In the genomic region with DNA sequence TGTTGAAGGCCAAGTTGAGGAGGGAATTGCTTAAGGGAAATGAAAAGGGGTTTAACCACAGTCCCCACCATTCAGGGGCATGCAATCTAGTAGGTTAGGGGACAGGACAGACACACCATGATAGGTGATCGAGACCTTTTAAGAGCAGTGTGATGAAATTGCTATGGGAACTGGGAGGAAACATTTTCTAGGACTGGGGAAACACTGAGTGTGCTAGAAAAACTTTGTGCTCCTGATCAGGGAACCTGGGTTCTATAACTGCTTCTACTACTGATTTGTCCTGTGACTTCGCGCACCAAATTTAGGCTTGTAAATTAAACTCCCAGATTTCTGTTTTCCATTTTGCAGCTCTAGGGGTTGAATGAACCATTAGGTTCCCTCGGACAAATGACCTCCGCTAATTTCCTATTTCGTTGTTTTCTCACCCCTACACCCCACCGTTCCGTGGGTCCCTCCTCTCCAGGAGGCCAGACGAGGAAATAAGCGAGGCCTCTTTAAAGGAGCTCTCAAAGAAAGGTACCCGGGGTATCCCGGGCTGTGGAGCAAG, we compare ENCODE assay signal across 8 cellular contexts. TPM values are rescaled to one million over a fixed set of nuclear protein-coding genes. Genes with fewer than 3 reads are reported as not detected.
DNase-seq lines count a peak whose midpoint lies in the region; ATAC-seq and TF ChIP-seq lines count a peak whose summit lies in the region.

No MANE protein-coding gene starts in this region.

- H3K36me3 Mint-ChIP-seq in WTC11, result peaks cover 5% of the 10 kb centered on the region; the same call in 1 of the 2 replicates

- H3K27ac Mint-ChIP-seq in WTC11, result no peak overlapping the region; the same call in 1 of the 2 replicates

- H3K27me3 ChIP-seq in spleen (replicated peaks in 1 of 7), result no peaks in the 10 kb centered on the region

- H3K9me3 Mint-ChIP-seq in WTC11, result no peaks in the 10 kb centered on the region

- POLR2A ChIA-PET in WTC11 (lab: Charles Lee), result no interaction called here

- H3K36me3 ChIP-seq in spleen, result no peaks in the 10 kb centered on the region

- H3K4me1 Mint-ChIP-seq in WTC11, result peaks cover 16% of the 10 kb centered on the region

- H3K9me3 ChIP-seq in spleen, result no peaks in the 10 kb centered on the region

- peak overlapping the region; percentile 87 to 98 (median 94) for H3K4me3 ChIP-seq in spleen

- intact Hi-C loops in spleen (cut with DNase I; ENCODE audit: low total_unique reads), result loop anchor here (10.0 kb wide), 1 partner anchor 202 kb away; no protein-coding TSS in a partner anchor

- peaks cover 13% of the 10 kb centered on the region for H3K27me3 Mint-ChIP-seq in WTC11 (ENCODE audit: low read depth)

- no peak for TF ChIP-seq POLR2A in spleen (IDR thresholded peaks at IDR 0.05)

- DNase-seq in DMS114 treated with DMSO at 0.1 percent for 48 hours (lab: John Stamatoyannopoulos, UW; ENCODE audit: unreplicated experiment) (peak; percentile 43), WTC11 (ENCODE audit: low spot score) (no peak), hepatic stellate cell (ENCODE audit: low spot score) (peak; percentile 18), spleen (no peak), cerebellar nuclear complex (lab: John Stamatoyannopoulos, UW) (no peak)
- no peak for DNase-seq in NK-92 treated with Interleukin-12 subunit alpha and Interleukin-12 subunit beta, amount 100 ng/mL, for 24 hours (lab: John Stamatoyannopoulos, UW)

- TF ChIP-seq CTCF in WTC11 (IDR thresholded peaks at IDR 0.05) (no peak), spleen (IDR thresholded peaks at IDR 0.05 in 8 of 11, conservative IDR thresholded peaks at IDR 0.05 in 3 of 11) (no peak)

- H3K27ac ChIP-seq in spleen, result peak overlapping the region; percentile 53 to 88 (median 84)

- H3K4me3 Mint-ChIP-seq in WTC11, result peak overlapping the region; percentile 87

- peak; percentile 4 for ATAC-seq in HG02571 (IDR thresholded peaks at IDR 0.05; ENCODE audit: unreplicated experiment)
- ATAC-seq in WTC11, result no peak
- no peak for ATAC-seq in HG03565 (IDR thresholded peaks at IDR 0.05; ENCODE audit: unreplicated experiment)

- WGBS in spleen, 5 donors, result 2 to 17% (median 4%) methylated on average over 12 of the region's 12 CpGs

- peaks cover 4 to 40% (median 23%) of the 10 kb centered on the region in 6 donors for H3K4me1 ChIP-seq in spleen

- CTCF ChIA-PET in WTC11 (lab: Charles Lee), result interaction anchor here (0.6 to 2.5 kb wide), 5 partner anchors 56 to 265 kb away, joined by 3 to 11 read pairs (median 4); no protein-coding TSS in a partner anchor

TF ChIP-seq in WTC11, 78 proteins besides CTCF, POLR2A, EP300 and RAD21 (continues in another document):
- TF ChIP-seq ZMAT4 (CRISPR knock-in tag; IDR thresholded peaks at IDR 0.05) (no peak), ESRRA (CRISPR knock-in tag; IDR thresholded peaks at IDR 0.05; ENCODE audit: borderline replicate concordance) (no peak), E2F5 (CRISPR knock-in tag; IDR thresholded peaks at IDR 0.05) (no peak), E2F1 (CRISPR knock-in tag; IDR thresholded peaks at IDR 0.05) (no peak), HMGXB4 (CRISPR knock-in tag; IDR thresholded peaks at IDR 0.05) (no peak), ZNF671 (CRISPR knock-in tag; IDR thresholded peaks at IDR 0.05) (no peak), SOX15 (CRISPR knock-in tag; IDR thresholded peaks at IDR 0.05) (no peak), IRF2 (CRISPR knock-in tag; IDR thresholded peaks at IDR 0.05; ENCODE audit: borderline replicate concordance, low read depth) (no peak)
- TF ChIP-seq, protein P1, sequence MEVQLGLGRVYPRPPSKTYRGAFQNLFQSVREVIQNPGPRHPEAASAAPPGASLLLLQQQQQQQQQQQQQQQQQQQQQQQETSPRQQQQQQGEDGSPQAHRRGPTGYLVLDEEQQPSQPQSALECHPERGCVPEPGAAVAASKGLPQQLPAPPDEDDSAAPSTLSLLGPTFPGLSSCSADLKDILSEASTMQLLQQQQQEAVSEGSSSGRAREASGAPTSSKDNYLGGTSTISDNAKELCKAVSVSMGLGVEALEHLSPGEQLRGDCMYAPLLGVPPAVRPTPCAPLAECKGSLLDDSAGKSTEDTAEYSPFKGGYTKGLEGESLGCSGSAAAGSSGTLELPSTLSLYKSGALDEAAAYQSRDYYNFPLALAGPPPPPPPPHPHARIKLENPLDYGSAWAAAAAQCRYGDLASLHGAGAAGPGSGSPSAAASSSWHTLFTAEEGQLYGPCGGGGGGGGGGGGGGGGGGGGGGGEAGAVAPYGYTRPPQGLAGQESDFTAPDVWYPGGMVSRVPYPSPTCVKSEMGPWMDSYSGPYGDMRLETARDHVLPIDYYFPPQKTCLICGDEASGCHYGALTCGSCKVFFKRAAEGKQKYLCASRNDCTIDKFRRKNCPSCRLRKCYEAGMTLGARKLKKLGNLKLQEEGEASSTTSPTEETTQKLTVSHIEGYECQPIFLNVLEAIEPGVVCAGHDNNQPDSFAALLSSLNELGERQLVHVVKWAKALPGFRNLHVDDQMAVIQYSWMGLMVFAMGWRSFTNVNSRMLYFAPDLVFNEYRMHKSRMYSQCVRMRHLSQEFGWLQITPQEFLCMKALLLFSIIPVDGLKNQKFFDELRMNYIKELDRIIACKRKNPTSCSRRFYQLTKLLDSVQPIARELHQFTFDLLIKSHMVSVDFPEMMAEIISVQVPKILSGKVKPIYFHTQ (CRISPR knock-in tag; IDR thresholded peaks at IDR 0.05), result no peak
- TF ChIP-seq, protein P2, sequence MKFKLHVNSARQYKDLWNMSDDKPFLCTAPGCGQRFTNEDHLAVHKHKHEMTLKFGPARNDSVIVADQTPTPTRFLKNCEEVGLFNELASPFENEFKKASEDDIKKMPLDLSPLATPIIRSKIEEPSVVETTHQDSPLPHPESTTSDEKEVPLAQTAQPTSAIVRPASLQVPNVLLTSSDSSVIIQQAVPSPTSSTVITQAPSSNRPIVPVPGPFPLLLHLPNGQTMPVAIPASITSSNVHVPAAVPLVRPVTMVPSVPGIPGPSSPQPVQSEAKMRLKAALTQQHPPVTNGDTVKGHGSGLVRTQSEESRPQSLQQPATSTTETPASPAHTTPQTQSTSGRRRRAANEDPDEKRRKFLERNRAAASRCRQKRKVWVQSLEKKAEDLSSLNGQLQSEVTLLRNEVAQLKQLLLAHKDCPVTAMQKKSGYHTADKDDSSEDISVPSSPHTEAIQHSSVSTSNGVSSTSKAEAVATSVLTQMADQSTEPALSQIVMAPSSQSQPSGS (CRISPR knock-in tag; IDR thresholded peaks at IDR 0.05; ENCODE audit: borderline replicate concordance, low read depth), result no peak

RNA-seq across cellular contexts. Expression of gene LCLAT1, which starts 0.4 kb away (rescaled TPM):
- 18.9 to 22.3 TPM (median 22.1 TPM) in 3 replicates for total RNA-seq in WTC11 (2021)
- total RNA-seq in spleen, result 10 to 100 TPM; 11.8 to 23.3 (median 17.7) TPM
- 1 to 10 TPM; 1.9 to 3.2 (median 2.3) TPM for polyA plus RNA-seq in spleen

Comparison
In these comparisons a context has a peak if more than half of its experiments do, and no peak if none do; other contexts are left out.
1. DNase-seq: peak in DMS114 treated with DMSO at 0.1 percent for 48 hours (single experiment) and hepatic stellate cell (single experiment); none in WTC11 (single experiment), spleen (single experiment), NK-92 treated with Interleukin-12 subunit alpha and Interleukin-12 subunit beta, amount 100 ng/mL, for 24 hours (single experiment) and cerebellar nuclear complex (0 of 2).